8 cellular contexts compared by ENCODE assay signal in genomic region chr20:17960927-17961599, GRCh38. TPM values are rescaled to one million over a fixed set of nuclear protein-coding genes. Genes with fewer than 3 reads are reported as not detected.
DNase-seq lines count a peak whose midpoint lies in the region; ATAC-seq, FAIRE-seq and TF ChIP-seq lines count a peak whose summit lies in the region.

No MANE protein-coding gene starts in this region.

- H3K4me3 ChIP-seq in KMS-11 (IDR thresholded peaks at IDR 0.05; ENCODE audit: insufficient read depth, low read depth, low read length), result no peak overlapping the region
- no peak overlapping the region for H3K4me3 ChIP-seq in osteoblast (ENCODE audit: insufficient read depth, low read length)

- H4K20me1 ChIP-seq in KMS-11 (ENCODE audit: insufficient read depth), result peaks cover 82% of the 10 kb centered on the region
- H4K20me1 ChIP-seq in osteoblast (ENCODE audit: insufficient read depth, low read length), result peaks cover 65% of the 10 kb centered on the region

- no peaks in the 10 kb centered on the region for H3K36me3 ChIP-seq in KMS-11 (ENCODE audit: insufficient read depth)
- peaks cover 20% of the 10 kb centered on the region for H3K36me3 ChIP-seq in osteoblast (ENCODE audit: insufficient read depth, low read length)

- H3K79me2 ChIP-seq in KMS-11 (ENCODE audit: insufficient read depth, low read depth) (peaks cover 100% of the 10 kb centered on the region), osteoblast (ENCODE audit: insufficient read depth, low read length) (peaks cover 99% of the 10 kb centered on the region)

- H3K27ac ChIP-seq in KMS-11, result no peak overlapping the region; the same call in 1 of the 2 replicates
- peak overlapping the region; percentile 54 for H3K27ac ChIP-seq in osteoblast (ENCODE audit: low read depth, low read length)

- no peak for ATAC-seq in HG03135 (IDR thresholded peaks at IDR 0.05; ENCODE audit: unreplicated experiment)

- TF ChIP-seq CTCF in KMS-11 (conservative IDR thresholded peaks at IDR 0.05; ENCODE audit: low read depth, low read length) (no peak), osteoblast (IDR thresholded peaks at IDR 0.05; ENCODE audit: extremely low read depth, low read depth, low read length) (no peak)

- H2AFZ ChIP-seq in KMS-11 (ENCODE audit: low read depth), result no peak overlapping the region
- H2AFZ ChIP-seq in osteoblast (ENCODE audit: low read length), result no peak overlapping the region

- H3K9me3 ChIP-seq in osteoblast (ENCODE audit: low read depth, low read length), result no peaks in the 10 kb centered on the region

- H3K4me2 ChIP-seq in KMS-11 (peak overlapping the region; percentile 23; the same call in 1 of the 2 replicates), osteoblast (ENCODE audit: insufficient read depth, low read length) (peak overlapping the region; percentile 18)

- FAIRE-seq in frontal cortex (lab: Jason Lieb, UNC), result no peak

- H3K9ac ChIP-seq in KMS-11, result no peak overlapping the region

- DNase-seq in EL (peak; percentile 17), dermis blood vessel endothelial cell (peak; percentile 55), osteoblast (ENCODE audit: insufficient read length, low spot score, missing footprints) (no peak), SKM-1 (lab: John Stamatoyannopoulos, UW; ENCODE audit: unreplicated experiment) (no peak), frontal cortex (ENCODE audit: low spot score in 2 of 2) (no peak), amniotic stem cell (lab: John Stamatoyannopoulos, UW) (no peak)

- H3K27me3 ChIP-seq in KMS-11 (ENCODE audit: insufficient read depth, low read depth) (no peaks in the 10 kb centered on the region), osteoblast (ENCODE audit: insufficient read depth, low read length) (no peaks in the 10 kb centered on the region)

- H3K4me1 ChIP-seq in KMS-11 (ENCODE audit: low read depth, poor library complexity, severe bottlenecking) (peaks cover 88% of the 10 kb centered on the region), osteoblast (ENCODE audit: insufficient read depth, low read length) (peaks cover 77% of the 10 kb centered on the region)

RNA-seq across cellular contexts. Expression of gene SNX5, which starts 7.5 kb away (rescaled TPM):
- 97.3 and 135 TPM in 2 replicates for total RNA-seq in dermis blood vessel endothelial cell
- total RNA-seq in osteoblast, result 89.9 and 93.7 TPM in 2 replicates
- 50.5 TPM for total RNA-seq in frontal cortex

RNA-seq across cellular contexts. Expression of gene MGME1, which starts 7.8 kb away (rescaled TPM):
- total RNA-seq in dermis blood vessel endothelial cell, result 8.5 and 21.5 TPM in 2 replicates
- 8.3 and 13.6 TPM in 2 replicates for total RNA-seq in osteoblast
- total RNA-seq in frontal cortex, result 7.3 TPM

Comparison
In these comparisons a context has a peak if more than half of its experiments do, and no peak if none do; other contexts are left out.
1. DNase-seq: peak in EL (single experiment) and dermis blood vessel endothelial cell (single experiment); none in osteoblast (single experiment), SKM-1 (single experiment), frontal cortex (0 of 2) and amniotic stem cell (single experiment).